14 cellular contexts compared by ENCODE assay signal in the genomic region with DNA sequence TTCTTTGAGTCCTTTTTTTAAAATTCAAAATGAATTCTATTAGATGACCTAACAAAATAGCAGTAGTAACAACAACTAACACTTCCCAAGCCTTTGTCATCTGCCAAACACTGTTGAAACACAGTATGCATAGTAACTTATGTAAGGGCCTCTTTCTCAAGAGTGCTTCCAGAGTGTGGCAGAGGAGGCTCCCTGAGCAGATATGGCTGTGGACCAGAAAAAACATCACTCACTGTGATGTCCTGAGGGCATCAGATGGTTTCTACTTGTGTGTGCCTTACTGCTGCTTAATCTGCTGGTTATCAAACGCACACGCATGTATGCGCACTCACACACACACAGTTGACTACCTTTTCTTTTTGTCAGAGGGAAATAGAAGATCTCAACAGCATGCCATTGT.
DNase-seq lines count a peak whose midpoint lies in the region; ATAC-seq and TF ChIP-seq lines count a peak whose summit lies in the region.
"Had no signal": no experiment of that assay in that cellular context is flagged by ENCODE, and none has a peak within 500 bp of the region (broad histone marks: within the 10 kb centered on the region; RNA-seq: fewer than 3 reads in every experiment).

No MANE protein-coding gene starts in this region.

- H3K4me3 ChIP-seq in upper lobe of right lung (no peak overlapping the region), body of pancreas (no peak overlapping the region)
- H3K4me3 ChIP-seq: skin epidermis had no signal

- H3K9me3 Mint-ChIP-seq in activated CD8-positive, alpha-beta T cell treated with anti-CD3 and anti-CD28 coated beads, Interleukin-2, amount 10 ng/mL, durations not matched to agents 7 days and 5 days (ENCODE audit: insufficient read depth) = peaks cover 8% of the 10 kb centered on the region
- H3K9me3 Mint-ChIP-seq in activated CD8-positive, alpha-beta T cell treated with anti-CD3 and anti-CD28 coated beads for 36 hours = no peaks in the 10 kb centered on the region

- no peaks in the 10 kb centered on the region for H3K36me3 ChIP-seq in upper lobe of right lung
- no peaks in the 10 kb centered on the region for H3K36me3 ChIP-seq in body of pancreas (replicated peaks in 1 of 2; ENCODE audit: insufficient read depth in 1 of 2, low read depth in 2 of 2)

- no peak for DNase-seq in activated CD8-positive, alpha-beta T cell treated with anti-CD3 and anti-CD28 coated beads, Interleukin-2, amount 10 ng/mL, durations not matched to agents 7 days and 5 days
- DNase-seq in activated CD8-positive, alpha-beta T cell treated with anti-CD3 and anti-CD28 coated beads for 36 hours = no peak
- peak; percentile 81 for DNase-seq in NCI-H345 (lab: John Stamatoyannopoulos, UW)
- peak; percentile 55 for DNase-seq in epithelial cell of prostate (ENCODE audit: low read depth, low spot score)
- no peak for DNase-seq in upper lobe of right lung
- DNase-seq in body of pancreas = no peak
- DNase-seq in islet precursor cell = no peak
- DNase-seq: activated CD4-positive, CD25-positive, alpha-beta regulatory T cell treated with anti-CD3 and anti-CD28 coated beads, Interleukin-2, amount 50 U/mL, for 72 hours; NCI-H526 had no signal

- no peaks in the 10 kb centered on the region for H3K4me1 ChIP-seq in upper lobe of right lung
- H3K4me1 ChIP-seq in body of pancreas = no peaks in the 10 kb centered on the region

- H3K4me3 Mint-ChIP-seq in activated CD8-positive, alpha-beta T cell treated with anti-CD3 and anti-CD28 coated beads, Interleukin-2, amount 10 ng/mL, durations not matched to agents 7 days and 5 days = no peak overlapping the region
- H3K4me3 Mint-ChIP-seq in activated CD8-positive, alpha-beta T cell treated with anti-CD3 and anti-CD28 coated beads for 36 hours = no peak overlapping the region
- H3K4me3 Mint-ChIP-seq: B cell had no signal

- peak overlapping the region; percentile 51 for H3K27ac Mint-ChIP-seq in activated CD8-positive, alpha-beta T cell treated with anti-CD3 and anti-CD28 coated beads, Interleukin-2, amount 10 ng/mL, durations not matched to agents 7 days and 5 days
- H3K27ac Mint-ChIP-seq in activated CD8-positive, alpha-beta T cell treated with anti-CD3 and anti-CD28 coated beads for 36 hours = no peak overlapping the region
- H3K27ac Mint-ChIP-seq: activated T-helper 2 cell treated with anti-CD3 and anti-CD28 coated beads, Interferon-gamma antibody, Interleukin-2, Interleukin-4, amounts not matched to agents 10 μg/mL and 5 μg/mL and 100 μg/mL, durations not matched to agents 14 hours and 24 hours and 36 hours; B cell had no signal

- H3K27me3 ChIP-seq in upper lobe of right lung (no peaks in the 10 kb centered on the region), body of pancreas (no peaks in the 10 kb centered on the region)

- H3K27ac ChIP-seq in epithelial cell of prostate = peak overlapping the region; percentile 86
- H3K27ac ChIP-seq in upper lobe of right lung = no peak overlapping the region
- no peak overlapping the region for H3K27ac ChIP-seq in body of pancreas

- no peak for ATAC-seq in activated CD8-positive, alpha-beta T cell treated with anti-CD3 and anti-CD28 coated beads, Interleukin-2, amount 10 ng/mL, durations not matched to agents 7 days and 5 days
- no peak for ATAC-seq in activated CD8-positive, alpha-beta T cell treated with anti-CD3 and anti-CD28 coated beads for 36 hours
- ATAC-seq in upper lobe of right lung (peak; percentile 76), body of pancreas (no peak), GM18520 (IDR thresholded peaks at IDR 0.05; ENCODE audit: unreplicated experiment) (no peak)
- ATAC-seq: left lobe of liver had no signal

- WGBS in body of pancreas, 2 donors = 80% methylated on average over 3 of the region's 3 CpGs

- no peaks in the 10 kb centered on the region for H3K9me3 ChIP-seq in upper lobe of right lung
- no peaks in the 10 kb centered on the region for H3K9me3 ChIP-seq in body of pancreas

- CTCF ChIA-PET in activated CD8-positive, alpha-beta T cell treated with anti-CD3 and anti-CD28 coated beads, Interleukin-2, amount 10 ng/mL, durations not matched to agents 7 days and 5 days (lab: Charles Lee) = no interaction called here
- CTCF ChIA-PET in activated CD8-positive, alpha-beta T cell treated with anti-CD3 and anti-CD28 coated beads for 36 hours (lab: Charles Lee) = interaction anchor here (1.0 kb wide), 1 partner anchor 18 kb away, joined by 4 read pairs; no protein-coding TSS in a partner anchor

- intact Hi-C loops in activated CD8-positive, alpha-beta T cell treated with anti-CD3 and anti-CD28 coated beads for 36 hours (cut with micrococcal nuclease) = no loop called here
- intact Hi-C loops in upper lobe of right lung (cut with DNase I) = no loop called here
- intact Hi-C loops in body of pancreas (cut with DNase I) = no loop called here

- H3K27me3 Mint-ChIP-seq in activated CD8-positive, alpha-beta T cell treated with anti-CD3 and anti-CD28 coated beads, Interleukin-2, amount 10 ng/mL, durations not matched to agents 7 days and 5 days (ENCODE audit: low read depth) = peaks cover 5% of the 10 kb centered on the region
- no peaks in the 10 kb centered on the region for H3K27me3 Mint-ChIP-seq in activated CD8-positive, alpha-beta T cell treated with anti-CD3 and anti-CD28 coated beads for 36 hours
- H3K27me3 Mint-ChIP-seq: B cell had no signal

- H3K4me1 Mint-ChIP-seq in activated CD8-positive, alpha-beta T cell treated with anti-CD3 and anti-CD28 coated beads, Interleukin-2, amount 10 ng/mL, durations not matched to agents 7 days and 5 days (ENCODE audit: low read depth) = peaks cover 31% of the 10 kb centered on the region
- peaks cover 5% of the 10 kb centered on the region for H3K4me1 Mint-ChIP-seq in activated CD8-positive, alpha-beta T cell treated with anti-CD3 and anti-CD28 coated beads for 36 hours (ENCODE audit: low read depth)
- H3K4me1 Mint-ChIP-seq: B cell had no signal

- POLR2A ChIA-PET in activated CD8-positive, alpha-beta T cell treated with anti-CD3 and anti-CD28 coated beads, Interleukin-2, amount 10 ng/mL, durations not matched to agents 7 days and 5 days (lab: Charles Lee) = no interaction called here
- POLR2A ChIA-PET in activated CD8-positive, alpha-beta T cell treated with anti-CD3 and anti-CD28 coated beads for 36 hours (lab: Charles Lee) = no interaction called here

- H3K36me3 Mint-ChIP-seq in activated CD8-positive, alpha-beta T cell treated with anti-CD3 and anti-CD28 coated beads, Interleukin-2, amount 10 ng/mL, durations not matched to agents 7 days and 5 days (ENCODE audit: low read depth) = peaks cover 23% of the 10 kb centered on the region
- no peaks in the 10 kb centered on the region for H3K36me3 Mint-ChIP-seq in activated CD8-positive, alpha-beta T cell treated with anti-CD3 and anti-CD28 coated beads for 36 hours (ENCODE audit: low read depth)

- TF ChIP-seq CTCF in activated CD8-positive, alpha-beta T cell treated with anti-CD3 and anti-CD28 coated beads for 36 hours (IDR thresholded peaks at IDR 0.05) = no peak
- TF ChIP-seq CTCF in upper lobe of right lung (IDR thresholded peaks at IDR 0.05) (no peak), body of pancreas (IDR thresholded peaks at IDR 0.05) (no peak)

- no peak for TF ChIP-seq POLR2A in body of pancreas (IDR thresholded peaks at IDR 0.05)

Comparison
In these comparisons a context has a peak if more than half of its experiments do, and no peak if none do; other contexts are left out.
1. DNase-seq: peak in NCI-H345 (single experiment) and epithelial cell of prostate (single experiment); none in activated CD8-positive, alpha-beta T cell treated with anti-CD3 and anti-CD28 coated beads, Interleukin-2, amount 10 ng/mL, durations not matched to agents 7 days and 5 days (single experiment), activated CD8-positive, alpha-beta T cell treated with anti-CD3 and anti-CD28 coated beads for 36 hours (single experiment), upper lobe of right lung (single experiment), body of pancreas (0 of 4) and islet precursor cell (single experiment).